ENCODE assay signal across 18 cellular contexts in genomic region chr14:68891851-68892660, GRCh38.
DNase-seq lines count a peak whose midpoint lies in the region; ATAC-seq and TF ChIP-seq lines count a peak whose summit lies in the region.
"Had no signal": no experiment of that assay in that cellular context is flagged by ENCODE, and none has a peak within 500 bp of the region (broad histone marks: within the 10 kb centered on the region; RNA-seq: fewer than 3 reads in every experiment).

No MANE protein-coding gene starts in this region.

- peak; percentile 60 for DNase-seq in AG08396 (ENCODE audit: low spot score)
- DNase-seq in PC-3, result peak; percentile 31
- peak; percentile 43 for DNase-seq in fibroblast of peridontal ligament (ENCODE audit: extremely low read depth)
- DNase-seq in osteocyte (ENCODE audit: extremely low spot score, unreplicated experiment), result no peak
- DNase-seq in DMS153 (lab: John Stamatoyannopoulos, UW), result no peak
- DNase-seq in NCI-H774 (lab: John Stamatoyannopoulos, UW), result no peak
- no peak for DNase-seq in foreskin melanocyte
- no peak for DNase-seq in NCI-H1092 treated with DMSO at 0.1 percent for 48 hours (lab: John Stamatoyannopoulos, UW)
- DNase-seq: activated CD4-positive, CD25-positive, alpha-beta regulatory T cell treated with anti-CD3 and anti-CD28 coated beads, Interleukin-2, amount 50 U/mL, for 72 hours; activated T-cell treated with anti-CD3 and anti-CD28 coated beads, Interleukin-2, amount 50 U/mL, for 72 hours; H7; hippocampal formation; NCI-H1092; NCI-H446; occipital lobe had no signal

- no peaks in the 10 kb centered on the region for H3K27me3 ChIP-seq in PC-3 (ENCODE audit: low read length)
- H3K27me3 ChIP-seq: BLaER1 had no signal

- no TSS peak for BruUV-seq in PC-3 (replicated peaks; lab: Mats Ljungman, UMichigan)

- H3F3A ChIP-seq in PC-3 (ENCODE audit: low read length, unreplicated experiment), result no peaks in the 10 kb centered on the region

- 0 out of 2 replicates have a peak, but pooled peaks cover 9% of the 10 kb centered on the region for H4K20me1 ChIP-seq in PC-3 (ENCODE audit: low read length)
- H4K20me1 ChIP-seq: BLaER1 had no signal

- no peak overlapping the region for H3K4me2 ChIP-seq in PC-3 (ENCODE audit: low read length)
- H3K4me2 ChIP-seq: BLaER1 had no signal

- ATAC-seq in PC-3, result peak; percentile 13
- ATAC-seq: activated T-cell treated with anti-CD3 and anti-CD28 coated beads, Interleukin-2, amount 50 U/mL, for 72 hours; Panc1 had no signal

- H3K9me3 Mint-ChIP-seq in osteocyte (ENCODE audit: unreplicated experiment), result no peaks in the 10 kb centered on the region
- H3K9me3 Mint-ChIP-seq: activated T-cell treated with anti-CD3 and anti-CD28 coated beads, Interleukin-2, amount 50 U/mL, for 72 hours; brain had no signal

- peaks cover 30% of the 10 kb centered on the region for H3K4me1 Mint-ChIP-seq in osteocyte (ENCODE audit: unreplicated experiment)
- H3K4me1 Mint-ChIP-seq: brain had no signal

- H3K36me3 ChIP-seq in PC-3 (ENCODE audit: low read depth, low read length), result peaks cover 94% of the 10 kb centered on the region

- no peak overlapping the region for H3K9ac ChIP-seq in PC-3 (ENCODE audit: low read length)
- H3K9ac ChIP-seq: BLaER1 had no signal

- H3K4me3 ChIP-seq in PC-3 (ENCODE audit: low read length), result no peak overlapping the region
- H3K4me3 ChIP-seq: BLaER1 had no signal

- no peak overlapping the region for H2AFZ ChIP-seq in PC-3 (ENCODE audit: low read length)

- no peak overlapping the region for H3K4me3 Mint-ChIP-seq in osteocyte (ENCODE audit: unreplicated experiment)
- H3K4me3 Mint-ChIP-seq: activated T-cell treated with anti-CD3 and anti-CD28 coated beads, Interleukin-2, amount 50 U/mL, for 72 hours; brain had no signal

- no peak overlapping the region for H3K27ac ChIP-seq in PC-3 (ENCODE audit: low read length)
- H3K27ac ChIP-seq: BLaER1 had no signal

- no peak for TF ChIP-seq CTCF in PC-3 (conservative IDR thresholded peaks at IDR 0.05; ENCODE audit: low read depth, low read length)
- TF ChIP-seq CTCF in osteocyte (IDR thresholded peaks at IDR 0.05), result no peak

- peak overlapping the region; percentile 53 for H3K27ac Mint-ChIP-seq in osteocyte (ENCODE audit: unreplicated experiment)
- H3K27ac Mint-ChIP-seq: activated T-cell treated with anti-CD3 and anti-CD28 coated beads, Interleukin-2, amount 50 U/mL, for 72 hours; brain had no signal

- no peaks in the 10 kb centered on the region for H3K27me3 Mint-ChIP-seq in osteocyte (ENCODE audit: unreplicated experiment)
- H3K27me3 Mint-ChIP-seq: brain had no signal

- no peaks in the 10 kb centered on the region for H3K79me2 ChIP-seq in PC-3 (ENCODE audit: low read length)

- CTCF ChIA-PET in PC-3 (lab: Charles Lee), result no interaction called here

- H3K36me3 Mint-ChIP-seq in osteocyte (ENCODE audit: unreplicated experiment), result peaks cover 48% of the 10 kb centered on the region

- intact Hi-C loops in PC-3 (cut with micrococcal nuclease), result no loop called here

- H3K9me3 ChIP-seq in PC-3 (ENCODE audit: low read length), result no peaks in the 10 kb centered on the region
- H3K9me3 ChIP-seq: BLaER1 had no signal

- H3K4me1 ChIP-seq in PC-3 (ENCODE audit: insufficient read depth, low read length), result no peaks in the 10 kb centered on the region
- H3K4me1 ChIP-seq: BLaER1 had no signal

- no peaks in the 10 kb centered on the region for H3K9me2 ChIP-seq in PC-3 (replicated peaks; ENCODE audit: low read length)

- POLR2A ChIA-PET in PC-3 (lab: Charles Lee; ENCODE audit: unreplicated experiment), result no interaction called here

Comparison
In these comparisons a context has a peak if more than half of its experiments do, and no peak if none do; other contexts are left out.
1. DNase-seq: peak in AG08396 (single experiment), PC-3 (single experiment) and fibroblast of peridontal ligament (single experiment); none in osteocyte (single experiment), DMS153 (single experiment), NCI-H774 (single experiment), foreskin melanocyte (single experiment) and NCI-H1092 treated with DMSO at 0.1 percent for 48 hours (single experiment).